28 cellular contexts compared by ENCODE assay signal in the genomic region with DNA sequence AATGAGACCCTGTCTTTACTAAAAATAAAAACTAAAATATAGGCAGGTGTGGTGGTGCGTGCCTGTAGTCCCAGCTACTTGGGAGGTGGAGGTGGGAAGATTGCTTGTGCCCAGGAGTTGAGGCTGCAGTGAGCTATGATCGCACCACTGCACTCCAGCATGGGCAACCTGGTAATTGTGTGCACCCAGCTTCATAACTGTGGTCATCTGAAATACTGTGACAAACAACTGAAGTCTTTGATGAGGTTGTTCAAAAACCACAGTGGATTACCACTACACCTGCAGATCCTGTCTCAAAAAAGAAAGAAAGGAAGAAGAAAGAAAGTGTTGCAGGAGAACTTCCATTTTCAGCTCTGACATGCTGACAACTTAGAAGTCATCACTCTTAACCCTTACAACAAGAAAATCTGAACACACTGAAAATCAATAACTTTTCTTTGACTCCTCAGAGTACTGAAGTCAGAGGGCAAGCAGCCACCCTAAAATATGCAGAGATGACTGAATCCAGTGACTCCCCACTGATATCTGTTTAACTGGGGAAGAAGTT. TPM values are rescaled to one million over a fixed set of nuclear protein-coding genes. Genes with fewer than 3 reads are reported as not detected.
A peak's percentile ranks its signal among the peaks of the same experiment; 100 is the strongest.
DNase-seq lines count a peak whose midpoint lies in the region; ATAC-seq, FAIRE-seq and TF ChIP-seq lines count a peak whose summit lies in the region.
"Had no signal": no experiment of that assay in that cellular context is flagged by ENCODE, and none has a peak within 500 bp of the region (broad histone marks: within the 10 kb centered on the region; RNA-seq: fewer than 3 reads in every experiment).

No MANE protein-coding gene starts in this region.

- H3K4me1 Mint-ChIP-seq in activated CD8-positive, alpha-beta memory T cell treated with anti-CD3 and anti-CD28 coated beads, Interleukin-2, amount 10 ng/mL, durations not matched to agents 7 days and 5 days, result peaks cover 33% of the 10 kb centered on the region
- H3K4me1 Mint-ChIP-seq in CD4-positive, alpha-beta T cell (ENCODE audit: low read depth), result peaks cover 56% of the 10 kb centered on the region
- H3K4me1 Mint-ChIP-seq: mesothelial cell of epicardium, nephron progenitor cell had no signal

- no peak overlapping the region for H3K9ac ChIP-seq in kidney (ENCODE audit: low read length in 2 of 2)
- H3K9ac ChIP-seq: parathyroid adenoma had no signal

- H3K9me3 ChIP-seq in CD4-positive, alpha-beta T cell (ENCODE audit: control insufficient read depth, low read length), result peaks cover 14% of the 10 kb centered on the region
- H3K9me3 ChIP-seq in kidney (ENCODE audit: control insufficient read depth in 1 of 2, low read length in 2 of 2) (no peaks in the 10 kb centered on the region), breast epithelium (no peaks in the 10 kb centered on the region)
- H3K9me3 ChIP-seq: BE2C, right lobe of liver, upper lobe of left lung had no signal

- CTCF ChIA-PET in activated CD8-positive, alpha-beta memory T cell treated with anti-CD3 and anti-CD28 coated beads, Interleukin-2, amount 10 ng/mL, durations not matched to agents 7 days and 5 days (lab: Charles Lee), result interaction anchor here (1.0 to 2.4 kb wide), 6 partner anchors 10 to 453 kb away, joined by 3 to 17 read pairs (median 4); no protein-coding TSS in a partner anchor
- CTCF ChIA-PET in CD4-positive, alpha-beta T cell (lab: Charles Lee), result interaction anchor here (4.0 kb wide), 1 partner anchor 11 kb away, joined by 13 read pairs; no protein-coding TSS in a partner anchor

- peaks cover 15% of the 10 kb centered on the region for H3K9me3 Mint-ChIP-seq in activated CD8-positive, alpha-beta memory T cell treated with anti-CD3 and anti-CD28 coated beads, Interleukin-2, amount 10 ng/mL, durations not matched to agents 7 days and 5 days (ENCODE audit: low read depth)
- peaks cover 11% of the 10 kb centered on the region for H3K9me3 Mint-ChIP-seq in CD4-positive, alpha-beta T cell

- peak; percentile 57 for DNase-seq in activated CD8-positive, alpha-beta memory T cell treated with anti-CD3 and anti-CD28 coated beads, Interleukin-2, amount 10 ng/mL, durations not matched to agents 7 days and 5 days
- DNase-seq in activated CD8-positive, alpha-beta memory T cell treated with anti-CD3 and anti-CD28 coated beads, Interleukin-2, amount 50 U/mL, for 4 hours, result no peak
- no peak for DNase-seq in CD4-positive, alpha-beta T cell
- peak; percentile 92 for DNase-seq in SW480 (ENCODE audit: low spot score)
- DNase-seq in kidney, result peak; percentile 13
- no peak for DNase-seq in breast epithelium (ENCODE audit: low spot score in 2 of 2)
- no peak for DNase-seq in NCI-H526 treated with DMSO at 0.1 percent for 48 hours (lab: John Stamatoyannopoulos, UW)
- DNase-seq: activated CD4-positive, alpha-beta T cell treated with anti-CD3 and anti-CD28 coated beads, Interleukin-2, amount 50 U/mL, for 1 hour; amniotic stem cell; BE2C; NCI-H1105; NCI-H2029 treated with DMSO at 0.1 percent for 48 hours; NCI-H345; NCI-H82; nephron progenitor cell; right lobe of liver; SJCRH30; upper lobe of left lung had no signal

- TF ChIP-seq CTCF in CD4-positive, alpha-beta T cell (IDR thresholded peaks at IDR 0.05), result no peak
- TF ChIP-seq CTCF in kidney (IDR thresholded peaks at IDR 0.05; ENCODE audit: borderline replicate concordance, extremely low read depth, insufficient read depth), result no peak
- TF ChIP-seq CTCF in breast epithelium (IDR thresholded peaks at IDR 0.05), result no peak

- H3K4me1 ChIP-seq in kidney (ENCODE audit: control insufficient read depth in 1 of 2, insufficient read depth in 1 of 2, low read depth in 1 of 2, low read length in 2 of 2) (no peaks in the 10 kb centered on the region), breast epithelium (no peaks in the 10 kb centered on the region)
- H3K4me1 ChIP-seq: BE2C, parathyroid adenoma, right lobe of liver had no signal

- no peak overlapping the region for H3K4me3 Mint-ChIP-seq in activated CD8-positive, alpha-beta memory T cell treated with anti-CD3 and anti-CD28 coated beads, Interleukin-2, amount 10 ng/mL, durations not matched to agents 7 days and 5 days
- peak overlapping the region; percentile 6 for H3K4me3 Mint-ChIP-seq in CD4-positive, alpha-beta T cell
- H3K4me3 Mint-ChIP-seq: mesothelial cell of epicardium, nephron progenitor cell had no signal

- H3K4me3 ChIP-seq in kidney (ENCODE audit: low read length in 2 of 2) (no peak overlapping the region), breast epithelium (no peak overlapping the region)
- H3K4me3 ChIP-seq: A549, cardiac muscle cell, right lobe of liver, SJCRH30, upper lobe of left lung had no signal

- H3K36me3 ChIP-seq in kidney (ENCODE audit: control insufficient read depth in 1 of 2, insufficient read depth in 2 of 2, low read length in 2 of 2) (no peaks in the 10 kb centered on the region), breast epithelium (no peaks in the 10 kb centered on the region)
- H3K36me3 ChIP-seq: BE2C, cardiac muscle cell, right lobe of liver, SJCRH30, upper lobe of left lung had no signal

- peak; percentile 55 for ATAC-seq in activated CD8-positive, alpha-beta memory T cell treated with anti-CD3 and anti-CD28 coated beads, Interleukin-2, amount 10 ng/mL, durations not matched to agents 7 days and 5 days
- peak; percentile 40 for ATAC-seq in CD4-positive, alpha-beta T cell (ENCODE audit: poor library complexity)
- no peak for ATAC-seq in HG03175 (IDR thresholded peaks at IDR 0.05; ENCODE audit: unreplicated experiment)
- ATAC-seq: A549, HepG2, right lobe of liver had no signal

- POLR2A ChIA-PET in CD4-positive, alpha-beta T cell (lab: Charles Lee), result interaction anchor here (0.7 to 2.1 kb wide), 6 partner anchors 11 to 242 kb away, joined by 3 to 28 read pairs (median 4); partner anchors contain the start of genes PMEPA1 and ZBP1

- TF ChIP-seq POLR2A in breast epithelium (IDR thresholded peaks at IDR 0.05), result no peak

- H3K27ac Mint-ChIP-seq in activated CD8-positive, alpha-beta memory T cell treated with anti-CD3 and anti-CD28 coated beads, Interleukin-2, amount 10 ng/mL, durations not matched to agents 7 days and 5 days, result peak overlapping the region; percentile 21
- H3K27ac Mint-ChIP-seq in CD4-positive, alpha-beta T cell, result no peak overlapping the region
- H3K27ac Mint-ChIP-seq: mesothelial cell of epicardium, nephron progenitor cell had no signal

- H3K36me3 Mint-ChIP-seq in activated CD8-positive, alpha-beta memory T cell treated with anti-CD3 and anti-CD28 coated beads, Interleukin-2, amount 10 ng/mL, durations not matched to agents 7 days and 5 days, result peaks cover 38% of the 10 kb centered on the region
- peaks cover 18% of the 10 kb centered on the region for H3K36me3 Mint-ChIP-seq in CD4-positive, alpha-beta T cell (ENCODE audit: low read depth)

- H3K27me3 Mint-ChIP-seq in activated CD8-positive, alpha-beta memory T cell treated with anti-CD3 and anti-CD28 coated beads, Interleukin-2, amount 10 ng/mL, durations not matched to agents 7 days and 5 days, result peaks cover 76% of the 10 kb centered on the region
- no peaks in the 10 kb centered on the region for H3K27me3 Mint-ChIP-seq in CD4-positive, alpha-beta T cell

- no peak overlapping the region for H3K27ac ChIP-seq in CD4-positive, alpha-beta T cell (ENCODE audit: low read depth, low read length)
- H3K27ac ChIP-seq in kidney (ENCODE audit: low read depth in 2 of 2, low read length in 2 of 2) (no peak overlapping the region), breast epithelium (no peak overlapping the region)
- H3K27ac ChIP-seq: A549, cardiac muscle cell, epithelial cell of prostate, HL-60, parathyroid adenoma, right lobe of liver, SJCRH30, upper lobe of left lung had no signal

- intact Hi-C loops in CD4-positive, alpha-beta T cell (cut with DNase I, micrococcal nuclease), result loop anchor here (5.0 kb wide), 2 partner anchors 73 to 237 kb away; no protein-coding TSS in a partner anchor
- intact Hi-C loops in kidney (cut with DNase I) (no loop called here), breast epithelium (cut with DNase I; ENCODE audit: low total_unique reads) (no loop called here)

- H3K27me3 ChIP-seq in CD4-positive, alpha-beta T cell (ENCODE audit: control insufficient read depth, insufficient read depth, low read length), result no peaks in the 10 kb centered on the region
- no peaks in the 10 kb centered on the region for H3K27me3 ChIP-seq in breast epithelium
- H3K27me3 ChIP-seq: cardiac muscle cell, right lobe of liver, SJCRH30, upper lobe of left lung had no signal

- FAIRE-seq in kidney (lab: Jason Lieb, UNC), result no peak
- FAIRE-seq: A549, HepG2 had no signal

RNA-seq across cellular contexts. Expression of gene ZBP1, which starts 13.8 kb away (rescaled TPM):
- total RNA-seq in activated CD8-positive, alpha-beta memory T cell treated with anti-CD3 and anti-CD28 coated beads, Interleukin-2, amount 10 ng/mL, durations not matched to agents 7 days and 5 days, result 10 to 100 TPM; 22.9 to 56.8 TPM
- 10 to 100 TPM; 39.0 to 40.1 TPM for total RNA-seq in CD4-positive, alpha-beta T cell
- 3.7 TPM for total RNA-seq in kidney
- polyA plus RNA-seq in kidney (ENCODE audit: insufficient read depth, low read depth, low replicate concordance), result not detected
- 1 to 10 TPM in 1 of 3 donors, under 1 TPM in 1, not detected in 1; 0.73 to 2.4 TPM for total RNA-seq in breast epithelium
- total RNA-seq: cardiac muscle cell, G401, H4, HepG2, mesothelial cell of epicardium had no signal
- polyA plus RNA-seq: cardiac muscle cell, HepG2 had no signal

Comparison
In these comparisons a context has a peak if more than half of its experiments do, and no peak if none do; other contexts are left out.
1. DNase-seq: peak in activated CD8-positive, alpha-beta memory T cell treated with anti-CD3 and anti-CD28 coated beads, Interleukin-2, amount 10 ng/mL, durations not matched to agents 7 days and 5 days (single experiment), SW480 (single experiment) and kidney (single experiment); none in activated CD8-positive, alpha-beta memory T cell treated with anti-CD3 and anti-CD28 coated beads, Interleukin-2, amount 50 U/mL, for 4 hours (single experiment), CD4-positive, alpha-beta T cell (0 of 10), breast epithelium (0 of 2) and NCI-H526 treated with DMSO at 0.1 percent for 48 hours (single experiment).
2. intact Hi-C loops: an anchor here in CD4-positive, alpha-beta T cell (5.0 kb wide); none called in kidney and breast epithelium.